ENCODE assay signal across 13 cellular contexts in the genomic region with DNA sequence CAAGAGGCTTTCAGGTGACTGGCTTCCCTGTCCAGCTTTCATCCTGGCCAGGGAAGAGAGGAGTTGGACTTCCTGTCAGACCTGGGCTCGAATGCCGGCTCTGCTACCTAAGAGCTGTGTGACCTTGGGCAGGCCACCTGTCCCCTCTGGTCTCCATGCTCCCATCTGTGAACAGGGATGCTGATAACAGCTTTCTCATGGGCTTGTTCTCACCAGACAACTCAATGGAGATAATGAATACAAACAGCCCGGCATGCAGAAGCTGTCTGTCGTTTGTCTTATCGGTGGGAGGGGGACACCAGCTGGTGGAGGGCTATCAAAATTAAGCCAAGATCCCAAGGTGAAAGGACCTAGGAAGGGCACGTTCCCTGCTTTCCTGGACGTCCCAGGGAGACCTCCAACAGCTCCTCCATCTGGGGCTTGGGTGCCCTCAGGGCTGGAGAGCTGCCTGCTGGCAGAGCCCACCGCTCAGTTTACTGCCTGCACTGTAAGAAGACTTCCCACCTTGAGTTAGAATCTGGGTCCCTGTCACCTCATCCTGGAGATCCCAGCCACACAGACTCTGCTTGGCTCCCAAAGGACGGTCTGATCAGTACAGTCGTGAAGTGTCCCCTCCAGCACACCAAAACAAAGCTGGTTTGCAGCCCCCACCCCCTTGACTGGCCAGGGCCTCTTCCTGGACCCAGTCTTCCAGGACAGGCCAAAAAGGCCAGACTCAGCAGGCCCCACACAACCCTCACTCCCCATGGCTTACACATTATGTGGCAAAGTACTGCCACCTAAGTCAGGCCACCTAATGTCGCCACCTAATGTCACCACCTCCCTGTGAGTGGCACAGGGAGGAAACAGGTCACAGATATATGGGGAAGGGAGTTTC. TPM values are rescaled to one million over a fixed set of nuclear protein-coding genes. Genes with fewer than 3 reads are reported as not detected.
DNase-seq lines count a peak whose midpoint lies in the region; ATAC-seq, FAIRE-seq and TF ChIP-seq lines count a peak whose summit lies in the region.
"Had no signal": no experiment of that assay in that cellular context is flagged by ENCODE, and none has a peak within 500 bp of the region (broad histone marks: within the 10 kb centered on the region; RNA-seq: fewer than 3 reads in every experiment).

No MANE protein-coding gene starts in this region.

- H3K4me3 ChIP-seq in HepG2 (replicated peaks in 1 of 3; ENCODE audit: insufficient read depth in 1 of 3, low read depth in 2 of 3, low read length in 3 of 3) (no peak overlapping the region), stomach (no peak overlapping the region)

- intact Hi-C loops in HepG2 (cut with micrococcal nuclease; ENCODE audit: unreplicated experiment), result no loop called here
- intact Hi-C loops in stomach (cut with DNase I; ENCODE audit: low total_unique reads), result no loop called here

- no peak for TF ChIP-seq POLR2A in HepG2 (IDR thresholded peaks at IDR 0.05; ENCODE audit: insufficient read depth in 1 of 2, low read depth in 2 of 2, low read length in 2 of 2)
- TF ChIP-seq POLR2A in stomach (IDR thresholded peaks at IDR 0.05), result no peak

- H3K9me3 ChIP-seq in HepG2 (ENCODE audit: low read length) (no peaks in the 10 kb centered on the region), stomach (no peaks in the 10 kb centered on the region)

- ATAC-seq in HepG2 (no peak), HG03139 (IDR thresholded peaks at IDR 0.05; ENCODE audit: unreplicated experiment) (no peak)

- in situ Hi-C loops in HepG2 (cut with HindIII; ENCODE audit: extremely low pct_ligation_motif_present, low pct_unique_long_range_greater_than_20kb), result no loop called here

- 83% methylated on average over 9 of the region's 11 CpGs for WGBS in HepG2 (ENCODE audit: low lambda C conversion rate)
- 67 to 76% (median 69%) methylated on average over 7 to 11 of the region's 11 CpGs for WGBS in stomach, 5 donors

- H2AFZ ChIP-seq in HepG2 (ENCODE audit: low read length), result no peak overlapping the region

- H3K4me2 ChIP-seq in HepG2 (ENCODE audit: low read depth, low read length), result no peak overlapping the region

- peak; percentile 43 for DNase-seq in activated effector memory CD4-positive, alpha-beta T cell treated with anti-CD3 and anti-CD28 coated beads, Interleukin-2, amount 50 U/mL, for 16 hours
- no peak for DNase-seq in activated effector memory CD4-positive, alpha-beta T cell treated with Interleukin-2 at 50 U/mL for 16 hours
- peak; percentile 10 to 13 for DNase-seq in activated T-cell treated with anti-CD3 and anti-CD28 coated beads, Interleukin-2, amount 50 U/mL, for 48 hours
- DNase-seq in HepG2 (ENCODE audit: low spot score) (no peak), stomach (no peak), NCI-H2171 treated with DMSO at 0.1 percent for 48 hours (lab: John Stamatoyannopoulos, UW) (no peak), HK-2 (ENCODE audit: unreplicated experiment) (no peak)
- DNase-seq: DMS 273 treated with DMSO at 0.1 percent for 48 hours, HCEC 1CT, NCI-H1048, NCI-H510A treated with DMSO at 0.1 percent for 48 hours had no signal

- no peak overlapping the region for H3K9ac ChIP-seq in HepG2 (ENCODE audit: insufficient read depth, low read depth, low read length)

- no peaks in the 10 kb centered on the region for H4K20me1 ChIP-seq in HepG2 (ENCODE audit: insufficient read depth, low read length)

- CTCF ChIA-PET in HepG2 (lab: Yijun Ruan, JAX; ENCODE audit: low intra/inter-chr PET ratio, low total read pairs), result no interaction called here

- TF ChIP-seq CTCF in HepG2 (CRISPR knock-in tag; IDR thresholded peaks at IDR 0.05), result no peak
- no peak for TF ChIP-seq CTCF in stomach (IDR thresholded peaks at IDR 0.05)

- H3K27me3 ChIP-seq in HepG2 (ENCODE audit: control insufficient read depth in 1 of 2, insufficient read depth in 2 of 2, low read length in 2 of 2) (no peaks in the 10 kb centered on the region), stomach (no peaks in the 10 kb centered on the region)

- no peaks in the 10 kb centered on the region for H3K79me2 ChIP-seq in HepG2 (ENCODE audit: insufficient read depth, low read length)

- H3K4me1 ChIP-seq in HepG2 (ENCODE audit: insufficient read depth, low read length) (no peaks in the 10 kb centered on the region), stomach (peaks cover 0 to 39% (median 24%) of the 10 kb centered on the region in 4 donors)

- POLR2A ChIA-PET in HepG2 (lab: Yijun Ruan, JAX), result no interaction called here

- no peaks in the 10 kb centered on the region for H3K36me3 ChIP-seq in HepG2 (replicated peaks in 1 of 2; ENCODE audit: control insufficient read depth in 1 of 2, insufficient read depth in 2 of 2, low read length in 2 of 2)
- peaks cover 11 to 79% (median 67%) of the 10 kb centered on the region in 4 donors for H3K36me3 ChIP-seq in stomach

- TF ChIP-seq EP300 in HepG2 (IDR thresholded peaks at IDR 0.05; ENCODE audit: low read depth in 2 of 2, low read length in 2 of 2) (no peak), HepG2 (CRISPR knock-in tag; IDR thresholded peaks at IDR 0.05; ENCODE audit: borderline replicate concordance) (no peak), stomach (IDR thresholded peaks at IDR 0.05) (no peak)

- H3K27ac ChIP-seq in HepG2 (ENCODE audit: extremely low read length, insufficient read depth, low read length), result no peak overlapping the region
- H3K27ac ChIP-seq in stomach, result peak overlapping the region in 3 of 5 donors; percentile 8 to 52 (median 46)
- H3K27ac ChIP-seq: RWPE1 had no signal

- BruUV-seq in HepG2 (replicated peaks; lab: Mats Ljungman, UMichigan), result no TSS peak

- FAIRE-seq in HepG2 (lab: Jason Lieb, UNC), result no peak

- no peak for TF ChIP-seq RAD21 in HepG2 (CRISPR knock-in tag; IDR thresholded peaks at IDR 0.05)

TF ChIP-seq in HepG2, 621 proteins besides CTCF, POLR2A, EP300 and RAD21:
- TF ChIP-seq ZNF850 (CRISPR knock-in tag; conservative IDR thresholded peaks at IDR 0.05), result no peak
- TF ChIP-seq ZNF768 (CRISPR knock-in tag; IDR thresholded peaks at IDR 0.05), result peak; percentile 84

RNA-seq across cellular contexts. Expression of a gene that starts 40.9 kb away (rescaled TPM):
- total RNA-seq in HepG2 (2016; rRNA removed; fragmentation: Illumina TruSeq; extraction: Trizol) (157 and 178 TPM in 2 replicates), stomach (100 to 1,000 TPM in 1 of 5 donors, 10 to 100 TPM in 3, 1 to 10 TPM in 1; 6.4 to 149 (median 46.8) TPM)
- total RNA-seq in HepG2 (2016; cell fraction: cytosol; rRNA removed; fragmentation: Illumina TruSeq; extraction: Trizol; ENCODE audit: low read depth), result 30.6 and 37.3 TPM in 2 replicates
- total RNA-seq in HepG2 (2016; cell fraction: insoluble cytoplasmic fraction; rRNA removed; fragmentation: Illumina TruSeq; extraction: Trizol), result 154 and 176 TPM in 2 replicates
- 93.6 and 97.6 TPM in 2 replicates for total RNA-seq in HepG2 (2016; cell fraction: membrane; rRNA removed; fragmentation: Illumina TruSeq; extraction: Trizol)
- total RNA-seq in HepG2 (2016; cell fraction: nucleus; rRNA removed; fragmentation: Illumina TruSeq; extraction: Trizol), result 106 and 121 TPM in 2 replicates
- polyA plus RNA-seq in HepG2 (2011; rRNA removed) (134 and 147 TPM in 2 replicates), stomach (100 to 1,000 TPM in 1 of 3 donors, 10 to 100 TPM in 2; 27.5 to 177 (median 54.7) TPM)
- polyA plus RNA-seq in HepG2 (2011; cell fraction: cytosol; rRNA removed), result 144 and 156 TPM in 2 replicates
- polyA plus RNA-seq in HepG2 (2011; cell fraction: nucleus; rRNA removed), result 229 and 231 TPM in 2 replicates
- polyA plus RNA-seq in HepG2 (2012), result 92.0 and 152 TPM in 2 replicates
- polyA plus RNA-seq in HepG2 (2016; cell fraction: cytosol; fragmentation: Illumina TruSeq; extraction: Trizol; ENCODE audit: low read depth), result 48.0 and 48.3 TPM in 2 replicates
- 270 and 301 TPM in 2 replicates for polyA plus RNA-seq in HepG2 (2016; cell fraction: insoluble cytoplasmic fraction; fragmentation: Illumina TruSeq; extraction: Trizol; ENCODE audit: low read depth)
- 80.3 and 83.8 TPM in 2 replicates for polyA plus RNA-seq in HepG2 (2016; cell fraction: membrane; fragmentation: Illumina TruSeq; extraction: Trizol; ENCODE audit: low read depth)
- 218 and 229 TPM in 2 replicates for polyA plus RNA-seq in HepG2 (2016; cell fraction: nucleus; fragmentation: Illumina TruSeq; extraction: Trizol; ENCODE audit: insufficient read depth, low read depth)
- polyA minus RNA-seq in HepG2 (2011; rRNA and poly(A)+ RNA removed; ENCODE audit: low replicate concordance), result 220 and 249 TPM in 2 replicates
- 69.6 and 71.7 TPM in 2 replicates for polyA minus RNA-seq in HepG2 (2011; cell fraction: cytosol; rRNA and poly(A)+ RNA removed)
- polyA minus RNA-seq in HepG2 (2011; cell fraction: nucleus; rRNA and poly(A)+ RNA removed), result 105 and 112 TPM in 2 replicates

RNA-seq across cellular contexts. Expression of a gene that starts 57.2 kb away (rescaled TPM):
- total RNA-seq in HepG2 (2016; rRNA removed; fragmentation: Illumina TruSeq; extraction: Trizol) (3.1 and 3.9 TPM in 2 replicates), stomach (10 to 100 TPM in 4 of 5 donors, 1 to 10 TPM in 1; 9.7 to 60.3 (median 28.0) TPM)
- 0.62 and 0.81 TPM in 2 replicates for total RNA-seq in HepG2 (2016; cell fraction: cytosol; rRNA removed; fragmentation: Illumina TruSeq; extraction: Trizol; ENCODE audit: low read depth)
- 3.5 and 3.6 TPM in 2 replicates for total RNA-seq in HepG2 (2016; cell fraction: insoluble cytoplasmic fraction; rRNA removed; fragmentation: Illumina TruSeq; extraction: Trizol)
- 3.7 and 4.0 TPM in 2 replicates for total RNA-seq in HepG2 (2016; cell fraction: membrane; rRNA removed; fragmentation: Illumina TruSeq; extraction: Trizol)
- total RNA-seq in HepG2 (2016; cell fraction: nucleus; rRNA removed; fragmentation: Illumina TruSeq; extraction: Trizol), result 2.4 and 2.5 TPM in 2 replicates
- polyA plus RNA-seq in HepG2 (2011; rRNA removed) (7.7 and 7.9 TPM in 2 replicates), stomach (10 to 100 TPM; 13.3 to 53.0 (median 45.3) TPM)
- 6.1 and 7.9 TPM in 2 replicates for polyA plus RNA-seq in HepG2 (2011; cell fraction: cytosol; rRNA removed)
- 5.9 and 9.2 TPM in 2 replicates for polyA plus RNA-seq in HepG2 (2011; cell fraction: nucleus; rRNA removed)
- 3.8 and 4.0 TPM in 2 replicates for polyA plus RNA-seq in HepG2 (2012)
- 0.43 and 0.45 TPM in 2 replicates for polyA plus RNA-seq in HepG2 (2016; cell fraction: cytosol; fragmentation: Illumina TruSeq; extraction: Trizol; ENCODE audit: low read depth)
- 5.1 and 5.5 TPM in 2 replicates for polyA plus RNA-seq in HepG2 (2016; cell fraction: insoluble cytoplasmic fraction; fragmentation: Illumina TruSeq; extraction: Trizol; ENCODE audit: low read depth)
- 2.8 and 3.1 TPM in 2 replicates for polyA plus RNA-seq in HepG2 (2016; cell fraction: membrane; fragmentation: Illumina TruSeq; extraction: Trizol; ENCODE audit: low read depth)
- 4.3 and 4.9 TPM in 2 replicates for polyA plus RNA-seq in HepG2 (2016; cell fraction: nucleus; fragmentation: Illumina TruSeq; extraction: Trizol; ENCODE audit: insufficient read depth, low read depth)
- polyA minus RNA-seq in HepG2 (2011; rRNA and poly(A)+ RNA removed; ENCODE audit: low replicate concordance), result 4.8 and 18.6 TPM in 2 replicates
- 7.8 and 8.3 TPM in 2 replicates for polyA minus RNA-seq in HepG2 (2011; cell fraction: cytosol; rRNA and poly(A)+ RNA removed)
- polyA minus RNA-seq in HepG2 (2011; cell fraction: nucleus; rRNA and poly(A)+ RNA removed), result 3.5 and 3.6 TPM in 2 replicates

Comparison
In these comparisons a context has a peak if more than half of its experiments do, and no peak if none do; other contexts are left out.
1. DNase-seq: peak in activated effector memory CD4-positive, alpha-beta T cell treated with anti-CD3 and anti-CD28 coated beads, Interleukin-2, amount 50 U/mL, for 16 hours (single experiment) and activated T-cell treated with anti-CD3 and anti-CD28 coated beads, Interleukin-2, amount 50 U/mL, for 48 hours (2 of 2); none in activated effector memory CD4-positive, alpha-beta T cell treated with Interleukin-2 at 50 U/mL for 16 hours (single experiment), HepG2 (single experiment), stomach (single experiment), NCI-H2171 treated with DMSO at 0.1 percent for 48 hours (single experiment) and HK-2 (single experiment).